In the genomic region with DNA sequence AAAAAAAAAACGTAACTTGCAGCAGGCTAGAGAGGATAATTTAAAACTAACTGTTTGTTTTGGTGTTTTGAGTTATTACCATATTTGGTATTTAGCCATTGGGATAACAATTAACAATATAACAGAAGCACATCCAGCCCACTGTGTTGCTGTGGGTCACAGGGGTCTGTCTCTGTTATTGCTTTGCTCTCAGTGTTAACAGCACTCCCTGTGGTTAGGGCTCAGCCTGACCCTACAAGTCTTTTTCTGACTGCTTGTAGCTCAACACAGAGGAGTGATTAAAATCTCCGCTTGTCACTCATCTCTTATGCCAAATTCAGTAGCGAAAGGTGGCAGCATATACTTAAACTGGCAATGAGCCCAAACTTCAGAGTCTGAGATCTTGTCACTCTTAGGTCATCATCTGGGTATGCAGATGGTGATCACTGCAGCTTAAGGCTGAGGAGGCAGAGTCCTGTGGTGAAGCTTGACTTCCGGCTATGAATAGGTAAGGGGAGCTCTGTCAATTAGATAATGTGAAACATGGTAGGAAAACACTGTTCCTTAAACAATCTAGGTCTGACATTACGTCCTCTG, we compare ENCODE assay signal across 1 cellular context.
TF ChIP-seq lines count a peak whose summit lies in the region.

No MANE protein-coding gene starts in this region.

TF ChIP-seq in GM12878, 131 proteins besides CTCF, POLR2A, EP300 and RAD21 (continued from another document):
- TF ChIP-seq, protein P1, sequence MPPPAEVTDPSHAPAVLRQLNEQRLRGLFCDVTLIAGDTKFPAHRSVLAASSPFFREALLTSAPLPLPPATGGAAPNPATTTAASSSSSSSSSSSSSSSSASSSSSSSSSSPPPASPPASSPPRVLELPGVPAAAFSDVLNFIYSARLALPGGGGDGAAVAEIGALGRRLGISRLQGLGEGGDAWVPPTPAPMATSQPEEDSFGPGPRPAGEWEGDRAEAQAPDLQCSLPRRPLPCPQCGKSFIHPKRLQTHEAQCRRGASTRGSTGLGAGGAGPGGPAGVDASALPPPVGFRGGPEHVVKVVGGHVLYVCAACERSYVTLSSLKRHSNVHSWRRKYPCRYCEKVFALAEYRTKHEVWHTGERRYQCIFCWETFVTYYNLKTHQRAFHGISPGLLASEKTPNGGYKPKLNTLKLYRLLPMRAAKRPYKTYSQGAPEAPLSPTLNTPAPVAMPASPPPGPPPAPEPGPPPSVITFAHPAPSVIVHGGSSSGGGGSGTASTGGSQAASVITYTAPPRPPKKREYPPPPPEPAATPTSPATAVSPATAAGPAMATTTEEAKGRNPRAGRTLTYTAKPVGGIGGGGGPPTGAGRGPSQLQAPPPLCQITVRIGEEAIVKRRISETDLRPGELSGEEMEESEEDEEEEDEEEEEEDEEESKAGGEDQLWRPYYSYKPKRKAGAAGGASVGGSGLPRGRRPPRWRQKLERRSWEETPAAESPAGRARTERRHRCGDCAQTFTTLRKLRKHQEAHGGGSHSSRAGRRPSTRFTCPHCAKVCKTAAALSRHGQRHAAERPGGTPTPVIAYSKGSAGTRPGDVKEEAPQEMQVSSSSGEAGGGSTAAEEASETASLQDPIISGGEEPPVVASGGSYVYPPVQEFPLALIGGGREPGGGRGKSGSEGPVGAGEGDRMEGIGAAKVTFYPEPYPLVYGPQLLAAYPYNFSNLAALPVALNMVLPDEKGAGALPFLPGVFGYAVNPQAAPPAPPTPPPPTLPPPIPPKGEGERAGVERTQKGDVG (CRISPR knock-in tag; IDR thresholded peaks at IDR 0.05) = no peak
- TF ChIP-seq TCF7 (IDR thresholded peaks at IDR 0.05; ENCODE audit: borderline replicate concordance) (no peak), MYB (IDR thresholded peaks at IDR 0.05; ENCODE audit: borderline replicate concordance, low read depth, low read length) (no peak), RAD51 (IDR thresholded peaks at IDR 0.05) (no peak), ZNF274 (IDR thresholded peaks at IDR 0.05; ENCODE audit: insufficient read depth, insufficient read length) (no peak), CBFB (IDR thresholded peaks at IDR 0.05; ENCODE audit: low read depth) (no peak), BHLHE40 (IDR thresholded peaks at IDR 0.05; ENCODE audit: borderline replicate concordance in 1 of 2, low read depth in 2 of 2, low read length in 1 of 2) (no peak), SUZ12 (IDR thresholded peaks at IDR 0.05; ENCODE audit: unreplicated experiment) (no peak), NR2C1 (IDR thresholded peaks at IDR 0.05) (no peak), NRF1 (conservative IDR thresholded peaks at IDR 0.05; ENCODE audit: low read depth, low read length) (no peak), ASH2L (IDR thresholded peaks at IDR 0.05; ENCODE audit: borderline replicate concordance, low read depth) (no peak), RB1 (IDR thresholded peaks at IDR 0.05; ENCODE audit: borderline replicate concordance) (no peak), BACH1 (IDR thresholded peaks at IDR 0.05; ENCODE audit: borderline replicate concordance) (no peak)
